In the genomic region with DNA sequence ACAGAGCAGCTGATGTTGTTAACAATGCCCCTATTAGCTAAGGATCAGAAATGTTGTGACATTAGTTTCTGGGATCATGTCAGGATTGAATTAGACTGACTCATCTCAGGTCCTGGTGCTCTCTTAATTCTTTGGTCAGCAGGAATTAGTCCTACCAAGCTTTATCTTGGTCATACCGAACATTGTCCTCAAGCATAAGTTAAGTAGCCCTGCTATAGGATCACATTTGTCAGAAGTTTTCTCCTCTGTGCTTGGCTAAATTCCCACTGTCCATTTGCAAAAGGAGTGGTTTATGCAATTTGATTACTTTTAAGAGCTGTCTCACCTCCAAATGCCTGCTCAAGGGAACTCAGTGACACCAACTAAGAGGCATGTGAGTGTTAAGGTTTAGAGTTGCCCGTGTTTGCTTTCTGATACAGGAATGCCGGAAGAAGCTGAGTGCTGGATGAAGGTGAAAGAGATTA, we compare ENCODE assay signal across 13 cellular contexts. TPM values are rescaled to one million over a fixed set of nuclear protein-coding genes. Genes with fewer than 3 reads are reported as not detected.
DNase-seq lines count a peak whose midpoint lies in the region; ATAC-seq and TF ChIP-seq lines count a peak whose summit lies in the region.
"Had no signal": no experiment of that assay in that cellular context is flagged by ENCODE, and none has a peak within 500 bp of the region (broad histone marks: within the 10 kb centered on the region; RNA-seq: fewer than 3 reads in every experiment).

No MANE protein-coding gene starts in this region.

- H2AFZ ChIP-seq in SK-N-SH (ENCODE audit: low read depth) = peak overlapping the region; percentile 74; the same call in 1 of the 2 replicates

- H3K36me3 Mint-ChIP-seq in activated naive CD8-positive, alpha-beta T cell treated with anti-CD3 and anti-CD28 coated beads for 36 hours = no peaks in the 10 kb centered on the region
- no peaks in the 10 kb centered on the region for H3K36me3 Mint-ChIP-seq in CD4-positive, alpha-beta memory T cell
- H3K36me3 Mint-ChIP-seq: natural killer cell treated with Interleukin-12 subunit alpha and Interleukin-12 subunit beta and Interleukin-15 and Interleukin-18, amount 100 ng/mL, for 72 hours had no signal

- CTCF ChIA-PET in SK-N-SH (lab: Yijun Ruan, JAX) = interaction anchor here (1.4 to 1.9 kb wide), 2 partner anchors 64 to 585 kb away, joined by 4 to 6 read pairs; no protein-coding TSS in a partner anchor
- CTCF ChIA-PET in CD4-positive, alpha-beta memory T cell (lab: Charles Lee; ENCODE audit: partially characterized antibody) = interaction anchor here (1.0 to 7.4 kb wide), 7 partner anchors 13 to 585 kb away, joined by 3 to 301 read pairs (median 5); no protein-coding TSS in a partner anchor

- no peak overlapping the region; the same call in 1 of the 2 replicates for H3K9ac ChIP-seq in SK-N-SH

- TF ChIP-seq EP300 in SK-N-SH (IDR thresholded peaks at IDR 0.05; ENCODE audit: borderline replicate concordance in 1 of 2, low read depth in 1 of 2, low read length in 1 of 2) = peak in 1 of 2 experiments; percentile 45; a peak in 1 of 4 replicates

- H4K20me1 ChIP-seq in SK-N-SH (ENCODE audit: insufficient read depth) = no peaks in the 10 kb centered on the region

- TF ChIP-seq CTCF in SK-N-SH (IDR thresholded peaks at IDR 0.05) = no peak
- no peak for TF ChIP-seq CTCF in cardiac muscle cell (IDR thresholded peaks at IDR 0.05; ENCODE audit: low read depth, low read length)
- no peak for TF ChIP-seq CTCF in psoas muscle (IDR thresholded peaks at IDR 0.05)

- peak overlapping the region; percentile 46 for H3K4me2 ChIP-seq in SK-N-SH

- intact Hi-C loops in psoas muscle (cut with DNase I) = loop anchor here (5.0 to 10.0 kb wide), 6 partner anchors 114 to 499 kb away; no protein-coding TSS in a partner anchor
- intact Hi-C loops in CD4-positive, alpha-beta memory T cell (cut with micrococcal nuclease) = loop anchor here (5.0 kb wide), 1 partner anchor 139 kb away; no protein-coding TSS in a partner anchor

- no peaks in the 10 kb centered on the region for H3K27me3 Mint-ChIP-seq in activated naive CD8-positive, alpha-beta T cell treated with anti-CD3 and anti-CD28 coated beads for 36 hours
- peaks cover 1 to 5% of the 10 kb centered on the region in 2 donors for H3K27me3 Mint-ChIP-seq in CD4-positive, alpha-beta memory T cell

- no peak for TF ChIP-seq RAD21 in SK-N-SH (IDR thresholded peaks at IDR 0.05; ENCODE audit: low read length)

- H3K4me1 Mint-ChIP-seq in activated naive CD8-positive, alpha-beta T cell treated with anti-CD3 and anti-CD28 coated beads for 36 hours = peaks cover 2% of the 10 kb centered on the region
- peaks cover 3 to 5% (median 4%) of the 10 kb centered on the region in 4 donors for H3K4me1 Mint-ChIP-seq in CD4-positive, alpha-beta memory T cell

- ATAC-seq in psoas muscle = peak; percentile 80 to 92 (median 90)
- no peak for ATAC-seq in HG03159 (IDR thresholded peaks at IDR 0.05; ENCODE audit: unreplicated experiment)
- no peak for ATAC-seq in GM21381 (IDR thresholded peaks at IDR 0.05; ENCODE audit: unreplicated experiment)
- ATAC-seq: natural killer cell treated with Interleukin-12 subunit alpha and Interleukin-12 subunit beta and Interleukin-15 and Interleukin-18, amount 100 ng/mL, for 72 hours had no signal

- H3K27me3 ChIP-seq in SK-N-SH (ENCODE audit: insufficient read depth) (no peaks in the 10 kb centered on the region), cardiac muscle cell (no peaks in the 10 kb centered on the region), psoas muscle (ENCODE audit: insufficient read depth in 3 of 3, low read length in 2 of 3) (no peaks in the 10 kb centered on the region)
- H3K27me3 ChIP-seq in CD4-positive, alpha-beta memory T cell (ENCODE audit: insufficient read depth, low read length) = no peaks in the 10 kb centered on the region

- H3K36me3 ChIP-seq in SK-N-SH (replicated peaks in 1 of 2; ENCODE audit: control insufficient read depth in 1 of 2, insufficient read depth in 2 of 2, low read length in 1 of 2) (no peaks in the 10 kb centered on the region), cardiac muscle cell (no peaks in the 10 kb centered on the region), psoas muscle (ENCODE audit: insufficient read depth in 1 of 2, low read depth in 1 of 2) (no peaks in the 10 kb centered on the region)
- no peaks in the 10 kb centered on the region for H3K36me3 ChIP-seq in CD4-positive, alpha-beta memory T cell (ENCODE audit: insufficient read depth, low read length)

- POLR2A ChIA-PET in SK-N-SH (lab: Yijun Ruan, JAX) = no interaction called here
- POLR2A ChIA-PET in CD4-positive, alpha-beta memory T cell (lab: Charles Lee; ENCODE audit: partially characterized antibody) = interaction anchor here (0.7 to 1.8 kb wide), 3 partner anchors 9 to 672 kb away, joined by 3 to 6 read pairs (median 4); a partner anchor contains a TSS

- no peaks in the 10 kb centered on the region for H3K9me2 ChIP-seq in SK-N-SH

- H3K27ac Mint-ChIP-seq in activated naive CD8-positive, alpha-beta T cell treated with anti-CD3 and anti-CD28 coated beads for 36 hours = no peak overlapping the region
- H3K27ac Mint-ChIP-seq in CD4-positive, alpha-beta memory T cell = no peak overlapping the region
- H3K27ac Mint-ChIP-seq: natural killer cell treated with Interleukin-12 subunit alpha and Interleukin-12 subunit beta and Interleukin-15 and Interleukin-18, amount 100 ng/mL, for 72 hours had no signal

- no peak overlapping the region for H3K4me3 Mint-ChIP-seq in activated naive CD8-positive, alpha-beta T cell treated with anti-CD3 and anti-CD28 coated beads for 36 hours
- H3K4me3 Mint-ChIP-seq in CD4-positive, alpha-beta memory T cell = no peak overlapping the region
- H3K4me3 Mint-ChIP-seq: central memory CD8-positive, alpha-beta T cell; natural killer cell treated with Interleukin-12 subunit alpha and Interleukin-12 subunit beta and Interleukin-15 and Interleukin-18, amount 100 ng/mL, for 72 hours had no signal

- 34% methylated on average over 3 of the region's 3 CpGs for WGBS in SK-N-SH (ENCODE audit: low lambda C conversion rate)
- WGBS in psoas muscle, 3 donors = 24 to 31% (median 28%) methylated on average over 3 of the region's 3 CpGs

- H3K9me3 Mint-ChIP-seq in activated naive CD8-positive, alpha-beta T cell treated with anti-CD3 and anti-CD28 coated beads for 36 hours = no peaks in the 10 kb centered on the region
- no peaks in the 10 kb centered on the region for H3K9me3 Mint-ChIP-seq in CD4-positive, alpha-beta memory T cell
- H3K9me3 Mint-ChIP-seq: central memory CD8-positive, alpha-beta T cell; natural killer cell treated with Interleukin-12 subunit alpha and Interleukin-12 subunit beta and Interleukin-15 and Interleukin-18, amount 100 ng/mL, for 72 hours had no signal

- no peak overlapping the region for H3K4me3 ChIP-seq in SK-N-SH (ENCODE audit: low read depth in 2 of 2, low read length in 1 of 2)
- no peak overlapping the region for H3K4me3 ChIP-seq in cardiac muscle cell
- H3K4me3 ChIP-seq in psoas muscle = no peak overlapping the region
- H3K4me3 ChIP-seq in CD4-positive, alpha-beta memory T cell (ENCODE audit: low read length in 2 of 2) = no peak overlapping the region

- H3K4me1 ChIP-seq in SK-N-SH (ENCODE audit: control insufficient read depth in 1 of 2, insufficient read depth in 2 of 2, low read depth in 1 of 2, low read length in 1 of 2) (peaks cover 3 to 8% of the 10 kb centered on the region in 2 experiments; a peak in 2 of 4 replicates), cardiac muscle cell (ENCODE audit: low read depth) (peaks cover 30% of the 10 kb centered on the region), psoas muscle (peaks cover 36% of the 10 kb centered on the region)
- H3K4me1 ChIP-seq in CD4-positive, alpha-beta memory T cell (ENCODE audit: insufficient read depth, low read length) = no peaks in the 10 kb centered on the region

- H3K79me2 ChIP-seq in SK-N-SH (ENCODE audit: insufficient read depth) = no peaks in the 10 kb centered on the region

- DNase-seq in GM03348 (ENCODE audit: low spot score) = peak; percentile 55
- no peak for DNase-seq in SK-N-SH
- peak; percentile 31 to 63 for DNase-seq in cardiac muscle cell (ENCODE audit: low read depth in 1 of 2, low spot score in 1 of 2)
- no peak for DNase-seq in psoas muscle
- no peak for DNase-seq in activated naive CD8-positive, alpha-beta T cell treated with anti-CD3 and anti-CD28 coated beads for 36 hours
- DNase-seq in CD4-positive, alpha-beta memory T cell = no peak
- DNase-seq: NCI-H69; stimulated activated CD4-positive, alpha-beta T cell treated with anti-CD3 and anti-CD28 coated beads, Interleukin-2, amount 100 ng/mL, for 48 hours; T-helper 2 cell had no signal

- H3K9me3 ChIP-seq in SK-N-SH (no peaks in the 10 kb centered on the region), cardiac muscle cell (ENCODE audit: low read depth) (no peaks in the 10 kb centered on the region), psoas muscle (no peaks in the 10 kb centered on the region)
- no peaks in the 10 kb centered on the region for H3K9me3 ChIP-seq in CD4-positive, alpha-beta memory T cell (ENCODE audit: control insufficient read depth in 1 of 2, low read length in 2 of 2)

- H3F3A ChIP-seq in SK-N-SH (replicated peaks; ENCODE audit: insufficient read depth) = peaks cover 8% of the 10 kb centered on the region

- H3K27ac ChIP-seq in SK-N-SH (ENCODE audit: low read depth in 2 of 2, low read length in 1 of 2) (peak overlapping the region in 1 of 2 experiments; percentile 65; a peak in 2 of 4 replicates), cardiac muscle cell (peak overlapping the region; percentile 82), psoas muscle (peak overlapping the region; percentile 62)
- H3K27ac ChIP-seq in CD4-positive, alpha-beta memory T cell (ENCODE audit: low read depth, low read length) = no peak overlapping the region

TF ChIP-seq in SK-N-SH, 30 proteins besides CTCF, POLR2A, EP300 and RAD21 (continues in another document):
- TF ChIP-seq FOSL2 (IDR thresholded peaks at IDR 0.05; ENCODE audit: borderline replicate concordance, low read depth) (peak; percentile 48; the same call in 1 of the 2 replicates), FOXM1 (IDR thresholded peaks at IDR 0.05; ENCODE audit: low read depth) (0 out of 2 replicates have a peak, but pooled peaks have one; percentile 22), GATA2 (CRISPR knock-in tag; IDR thresholded peaks at IDR 0.05) (no peak), MXI1 (IDR thresholded peaks at IDR 0.05; ENCODE audit: low read depth, low read length) (no peak), YY1 (IDR thresholded peaks at IDR 0.05; ENCODE audit: low read depth) (no peak)

RNA-seq across cellular contexts. Expression of a gene that starts 48.4 kb away (rescaled TPM):
- polyA plus RNA-seq in SK-N-SH (2012; rRNA removed) (not detected in 2 replicates), cardiac muscle cell (0.39 TPM in 1 of 2 replicates, not detected in the other), psoas muscle (under 1 TPM in 1 of 3 donors, not detected in 2; 0.08 TPM)
- 0.01 TPM in 1 of 2 replicates, not detected in the other for polyA plus RNA-seq in SK-N-SH (2012; cell fraction: cytosol; rRNA removed)
- not detected in 2 replicates for polyA plus RNA-seq in SK-N-SH (2012; cell fraction: nucleus; rRNA removed)
- total RNA-seq in cardiac muscle cell (0.07 TPM in 1 of 2 replicates, not detected in the other), psoas muscle (under 1 TPM in 1 of 4 donors, not detected in 3; 0.21 TPM)
- not detected for total RNA-seq in activated naive CD8-positive, alpha-beta T cell treated with anti-CD3 and anti-CD28 coated beads for 36 hours
- 10 to 100 TPM; 11.7 to 14.5 TPM for total RNA-seq in CD4-positive, alpha-beta memory T cell
- polyA plus RNA-seq in CD4-positive, alpha-beta memory T cell = 10 to 100 TPM in 1 of 2 donors, 1 to 10 TPM in 1; 4.6 to 11.3 TPM

Comparison
In these comparisons a context has a peak if more than half of its experiments do, and no peak if none do; other contexts are left out.
1. DNase-seq: peak in GM03348 (single experiment) and cardiac muscle cell (2 of 2); none in SK-N-SH (single experiment), psoas muscle (0 of 2), activated naive CD8-positive, alpha-beta T cell treated with anti-CD3 and anti-CD28 coated beads for 36 hours (single experiment) and CD4-positive, alpha-beta memory T cell (0 of 5).
2. ATAC-seq: peak in psoas muscle (4 of 4); none in HG03159 (single experiment) and GM21381 (single experiment).
3. RNA of a gene that starts 48.4 kb away (total RNA-seq): 11.7 to 14.5 TPM in CD4-positive, alpha-beta memory T cell; not detected in activated naive CD8-positive, alpha-beta T cell treated with anti-CD3 and anti-CD28 coated beads for 36 hours, 0.21 TPM in psoas muscle and 0.07 TPM in cardiac muscle cell; every median in the first group is over 10 times any median in the second.